In the genomic region with DNA sequence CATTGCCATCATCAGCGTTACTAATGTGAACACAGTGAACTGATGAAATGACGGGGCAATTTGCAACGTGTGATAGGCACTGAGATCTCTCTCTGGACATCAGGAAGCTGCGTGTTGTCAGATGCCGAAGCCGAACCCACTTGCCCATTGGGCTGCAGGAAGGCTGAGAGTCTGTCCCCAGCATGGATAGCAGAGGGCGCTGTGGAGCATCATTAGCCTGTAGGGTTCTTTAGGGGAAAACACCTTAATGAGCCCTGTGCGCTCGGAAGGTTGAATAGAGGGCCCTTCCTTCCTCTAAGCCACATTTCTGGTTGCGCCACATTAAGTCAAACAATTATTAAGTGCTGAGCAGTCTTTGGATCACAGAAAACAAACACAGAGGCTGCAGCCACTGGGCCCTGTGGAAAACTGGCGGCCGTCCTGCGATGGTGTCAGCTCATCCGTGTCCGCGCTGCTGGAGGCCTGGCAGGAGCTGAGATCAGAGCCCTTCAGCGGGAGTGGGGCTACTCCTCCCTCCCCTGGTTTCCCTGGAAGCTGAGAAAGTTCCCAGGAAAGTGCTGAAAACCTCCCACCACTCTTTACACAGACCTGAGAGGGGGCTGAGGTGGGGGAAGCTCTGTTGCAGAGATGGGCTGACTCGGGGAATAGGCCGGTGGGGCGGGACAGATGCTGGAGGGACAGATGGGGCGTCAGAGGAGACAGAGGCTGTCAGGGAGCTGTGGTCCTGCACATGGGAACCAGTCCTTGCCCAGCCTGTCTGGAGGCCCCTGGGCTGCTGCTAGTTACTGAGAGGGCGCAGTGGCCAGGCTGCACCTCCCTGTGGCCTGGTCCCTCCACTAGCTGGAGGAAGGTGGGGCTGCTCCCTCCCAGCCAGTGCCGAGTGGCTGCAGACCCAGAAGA, we compare ENCODE assay signal across 8 cellular contexts. TPM values are rescaled to one million over a fixed set of nuclear protein-coding genes. Genes with fewer than 3 reads are reported as not detected.
DNase-seq lines count a peak whose midpoint lies in the region; ATAC-seq, FAIRE-seq and TF ChIP-seq lines count a peak whose summit lies in the region.

No MANE protein-coding gene starts in this region.

- in situ Hi-C loops in T47D (cut with HindIII; ENCODE audit: low pct_unique_long_range_greater_than_20kb, low sequenced_read_pairs), result no loop called here

- H3K4me3 ChIP-seq in WERI-Rb-1 (ENCODE audit: low read depth, low read length), result no peak overlapping the region

- H3K36me3 ChIP-seq in WERI-Rb-1, result no peaks in the 10 kb centered on the region

- H3K27me3 ChIP-seq in WERI-Rb-1 (ENCODE audit: insufficient read depth, low read depth, severe bottlenecking), result no peaks in the 10 kb centered on the region

- TF ChIP-seq POLR2A in GM12892 (IDR thresholded peaks at IDR 0.05; ENCODE audit: low read depth, low read length), result no peak

- DNase-seq in GM12892 (ENCODE audit: insufficient read length), result no peak
- DNase-seq in NCI-H2107 treated with DMSO at 0.1 percent for 48 hours (lab: John Stamatoyannopoulos, UW; ENCODE audit: unreplicated experiment), result peak; percentile 96
- peak; percentile 88 for DNase-seq in WERI-Rb-1
- DNase-seq in T47D (ENCODE audit: low read depth in 1 of 2, low spot score in 1 of 2), result peak; percentile 42 to 97
- peak; percentile 79 for DNase-seq in islet precursor cell
- DNase-seq in stimulated activated CD4-positive, alpha-beta T cell treated with anti-CD3 and anti-CD28 coated beads, Interleukin-1b, Interleukin-23, amount 100 ng/mL, for 4 hours (ENCODE audit: low read depth in 2 of 2), result peak; percentile 75 to 76
- no peak for DNase-seq in NK-92 treated with Interleukin-12 subunit alpha and Interleukin-12 subunit beta, amount 100 ng/mL, for 24 hours (lab: John Stamatoyannopoulos, UW)

- TF ChIP-seq CTCF in WERI-Rb-1 (IDR thresholded peaks at IDR 0.05; ENCODE audit: low read depth, low read length), result peak; percentile 95

- no peak for ATAC-seq in GM18870 (IDR thresholded peaks at IDR 0.05; ENCODE audit: unreplicated experiment)

- FAIRE-seq in GM12892 (lab: Jason Lieb, UNC), result peak; percentile 75

- no peaks in the 10 kb centered on the region for H3K9me3 ChIP-seq in WERI-Rb-1 (ENCODE audit: severe bottlenecking)

- H3K27ac ChIP-seq in WERI-Rb-1, result no peak overlapping the region

RNA-seq across cellular contexts. Expression of gene TFF2, which starts 12.7 kb away (rescaled TPM):
- polyA plus RNA-seq in GM12892 (2012; ENCODE audit: missing spikeins), result 2.7 TPM

RNA-seq across cellular contexts. Expression of gene TFF3, which starts 22.9 kb away (rescaled TPM):
- not detected for polyA plus RNA-seq in GM12892 (2012; ENCODE audit: missing spikeins)

RNA-seq across cellular contexts. Expression of gene TFF1, which starts 28.3 kb away (rescaled TPM):
- not detected for polyA plus RNA-seq in GM12892 (2012; ENCODE audit: missing spikeins)

RNA-seq across cellular contexts. Expression of gene TMPRSS3, which starts 57.8 kb away (rescaled TPM):
- 7.2 TPM for polyA plus RNA-seq in GM12892 (2012; ENCODE audit: missing spikeins)

Comparison
In these comparisons a context has a peak if more than half of its experiments do, and no peak if none do; other contexts are left out.
1. DNase-seq: peak in NCI-H2107 treated with DMSO at 0.1 percent for 48 hours (single experiment), WERI-Rb-1 (single experiment), T47D (2 of 2), islet precursor cell (single experiment) and stimulated activated CD4-positive, alpha-beta T cell treated with anti-CD3 and anti-CD28 coated beads, Interleukin-1b, Interleukin-23, amount 100 ng/mL, for 4 hours (2 of 2); none in GM12892 (single experiment) and NK-92 treated with Interleukin-12 subunit alpha and Interleukin-12 subunit beta, amount 100 ng/mL, for 24 hours (single experiment).